In genomic region chr20:20655883-20656282, GRCh38 we compare ENCODE assay signal across 3 cellular contexts.
"Had no signal": no experiment of that assay in that cellular context is flagged by ENCODE, and none has a peak within 500 bp of the region (broad histone marks: within the 10 kb centered on the region; RNA-seq: fewer than 3 reads in every experiment).

No MANE protein-coding gene starts in this region.

- DNase-seq: GDM1, GF-D8 had no signal

- H3K4me3 ChIP-seq: GM12878 had no signal

- ATAC-seq: GM12878 had no signal
